Comparison of ENCODE assay signal across 17 cellular contexts in the genomic region with DNA sequence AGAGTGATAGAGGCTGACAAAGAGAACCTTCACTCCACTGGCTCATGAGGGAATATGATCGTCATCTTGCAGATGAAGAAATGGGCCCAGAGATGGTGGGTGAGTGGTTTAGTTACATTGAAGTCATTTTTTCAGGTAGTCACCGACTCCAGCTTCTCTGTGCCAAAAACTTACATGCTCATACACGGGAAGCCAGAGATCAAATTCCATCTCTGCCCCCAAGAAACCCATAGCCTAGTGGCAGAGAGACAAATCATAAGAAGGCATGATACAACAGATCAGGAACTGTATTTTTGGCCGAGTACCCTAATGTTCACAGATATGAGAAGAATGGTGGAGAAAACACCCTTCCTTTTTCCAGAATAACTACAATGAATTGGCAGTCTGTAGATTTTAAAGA.
DNase-seq lines count a peak whose midpoint lies in the region; ATAC-seq and TF ChIP-seq lines count a peak whose summit lies in the region.
"Had no signal": no experiment of that assay in that cellular context is flagged by ENCODE, and none has a peak within 500 bp of the region (broad histone marks: within the 10 kb centered on the region; RNA-seq: fewer than 3 reads in every experiment).

No MANE protein-coding gene starts in this region.

- H3K27ac ChIP-seq in BLaER1: no peak overlapping the region
- peak overlapping the region; percentile 17; the same call in 1 of the 2 replicates for H3K27ac ChIP-seq in Karpas-422 (ENCODE audit: low read length)

- H3K27ac Mint-ChIP-seq in activated B cell treated with CpG ODN at 0.5 μM for 24 hours: peak overlapping the region; percentile 44
- H3K27ac Mint-ChIP-seq: CD14-positive monocyte, GM23338 had no signal

- H3K27me3 Mint-ChIP-seq in activated B cell treated with CpG ODN at 0.5 μM for 24 hours: no peaks in the 10 kb centered on the region

- H3K27me3 ChIP-seq in BLaER1 (no peaks in the 10 kb centered on the region), Karpas-422 (ENCODE audit: low read length) (no peaks in the 10 kb centered on the region)
- H3K27me3 ChIP-seq: BE2C had no signal

- no peak for ATAC-seq in activated B cell treated with CpG ODN at 0.5 μM for 24 hours (ENCODE audit: low read depth)
- ATAC-seq: GM23338 had no signal

- peaks cover 5% of the 10 kb centered on the region for H3K36me3 Mint-ChIP-seq in activated B cell treated with CpG ODN at 0.5 μM for 24 hours (ENCODE audit: low read depth)

- TF ChIP-seq CTCF in activated B cell treated with CpG ODN at 0.5 μM for 24 hours (IDR thresholded peaks at IDR 0.05) (no peak), fibroblast of the aortic adventitia (IDR thresholded peaks at IDR 0.05; ENCODE audit: insufficient read depth, low read length) (no peak), GM10248 (IDR thresholded peaks at IDR 0.05; ENCODE audit: control extremely low read depth, extremely low read depth, low read depth, missing control alignments) (no peak)

- H3K4me3 Mint-ChIP-seq in activated B cell treated with CpG ODN at 0.5 μM for 24 hours: no peak overlapping the region
- H3K4me3 Mint-ChIP-seq: CD4-positive, alpha-beta memory T cell; GM23338 had no signal

- H3K9me3 Mint-ChIP-seq in activated B cell treated with CpG ODN at 0.5 μM for 24 hours: peaks cover 5% of the 10 kb centered on the region

- H3K4me1 ChIP-seq in BLaER1 (peaks cover 58% of the 10 kb centered on the region), Karpas-422 (ENCODE audit: low read length) (peaks cover 22% of the 10 kb centered on the region)
- H3K4me1 ChIP-seq: BE2C had no signal

- H3K4me2 ChIP-seq in BLaER1: peak overlapping the region; percentile 63
- H3K4me2 ChIP-seq in Karpas-422 (ENCODE audit: low read depth, low read length, poor library complexity, severe bottlenecking): no peak overlapping the region
- H3K4me2 ChIP-seq: GM23338 had no signal

- H2AFZ ChIP-seq in Karpas-422 (ENCODE audit: low read length): no peak overlapping the region
- H2AFZ ChIP-seq: GM23338 had no signal

- H3K9ac ChIP-seq in BLaER1 (no peak overlapping the region), Karpas-422 (ENCODE audit: low read length) (no peak overlapping the region)

- H3K36me3 ChIP-seq in BLaER1: no peaks in the 10 kb centered on the region
- peaks cover 10% of the 10 kb centered on the region for H3K36me3 ChIP-seq in Karpas-422 (ENCODE audit: insufficient read depth, low read length)
- H3K36me3 ChIP-seq: BE2C had no signal

- H3K79me2 ChIP-seq in Karpas-422 (ENCODE audit: low read length): 0 out of 2 replicates have a peak, but pooled peaks cover 3% of the 10 kb centered on the region

- no peaks in the 10 kb centered on the region for H3K9me2 ChIP-seq in Karpas-422 (replicated peaks; ENCODE audit: insufficient read depth, low read length)

- peaks cover 22% of the 10 kb centered on the region for H3K9me3 ChIP-seq in BLaER1
- H3K9me3 ChIP-seq in Karpas-422 (ENCODE audit: low read length): no peaks in the 10 kb centered on the region
- H3K9me3 ChIP-seq: BE2C had no signal

- CTCF ChIA-PET in activated B cell treated with CpG ODN at 0.5 μM for 24 hours (lab: Charles Lee): interaction anchor here (1.0 kb wide), 1 partner anchor 10 kb away, joined by 3 read pairs; no protein-coding TSS in a partner anchor
- CTCF ChIA-PET in GM10248 (lab: Yijun Ruan, JAX): interaction anchor here (1.3 kb wide), 1 partner anchor 12 kb away, joined by 3 read pairs; no protein-coding TSS in a partner anchor

- intact Hi-C loops in activated B cell treated with CpG ODN at 0.5 μM for 24 hours (cut with micrococcal nuclease): no loop called here

- H3K4me3 ChIP-seq in BLaER1: no peak overlapping the region
- no peak overlapping the region for H3K4me3 ChIP-seq in Karpas-422 (ENCODE audit: low read length)
- H3K4me3 ChIP-seq in fibroblast of the aortic adventitia (ENCODE audit: low read depth, low read length): no peak overlapping the region
- H3K4me3 ChIP-seq: GM23338 had no signal

- peaks cover 41% of the 10 kb centered on the region for H3K4me1 Mint-ChIP-seq in activated B cell treated with CpG ODN at 0.5 μM for 24 hours

- POLR2A ChIA-PET in activated B cell treated with CpG ODN at 0.5 μM for 24 hours (lab: Charles Lee): no interaction called here
- POLR2A ChIA-PET in GM10248 (lab: Yijun Ruan, JAX): no interaction called here

- H4K20me1 ChIP-seq in BLaER1: no peaks in the 10 kb centered on the region
- no peaks in the 10 kb centered on the region for H4K20me1 ChIP-seq in Karpas-422 (ENCODE audit: insufficient read depth, low read depth, low read length)

- DNase-seq in Karpas-422 (no peak), activated B cell treated with CpG ODN at 0.5 μM for 24 hours (no peak), fibroblast of the aortic adventitia (ENCODE audit: low read depth) (peak; percentile 12), NCI-H2227 treated with DMSO at 0.1 percent for 48 hours (lab: John Stamatoyannopoulos, UW) (no peak), 8988T (no peak), HUDEP-2 (lab: John Stamatoyannopoulos, UW; ENCODE audit: unreplicated experiment in 76 of 76) (no peak), GM10248 (ENCODE audit: extremely low spot score) (no peak)
- DNase-seq: ACHN; BE2C; CD4-positive, alpha-beta memory T cell; DMS153; DMS79; GDM1; HCEC 1CT had no signal
